Comparison of ENCODE assay signal across 11 cellular contexts in the genomic region with DNA sequence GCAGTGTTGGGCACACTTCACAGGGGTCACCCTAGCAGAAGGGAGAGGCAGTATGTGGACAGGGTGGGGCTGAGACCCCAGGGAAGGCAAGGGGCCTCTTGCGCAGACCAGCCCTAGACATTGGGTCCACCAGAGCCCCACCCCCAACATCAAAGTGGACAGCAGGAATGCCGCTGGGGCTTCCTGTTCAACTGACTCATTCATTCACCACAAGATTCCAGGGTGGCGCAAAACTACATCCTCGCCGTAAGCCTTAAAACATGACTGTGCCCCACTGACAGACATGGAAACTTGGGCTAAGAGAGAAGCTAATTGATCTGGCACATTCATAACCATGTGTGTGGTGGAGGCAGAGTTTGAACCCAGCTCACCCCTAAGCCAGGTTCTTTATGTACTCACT. TPM values are rescaled to one million over a fixed set of nuclear protein-coding genes. Genes with fewer than 3 reads are reported as not detected.
DNase-seq lines count a peak whose midpoint lies in the region; ATAC-seq and FAIRE-seq lines count a peak whose summit lies in the region.
"Had no signal": no experiment of that assay in that cellular context is flagged by ENCODE, and none has a peak within 500 bp of the region (broad histone marks: within the 10 kb centered on the region; RNA-seq: fewer than 3 reads in every experiment).

No MANE protein-coding gene starts in this region.

- H3K9ac ChIP-seq in neuronal stem cell (ENCODE audit: low read depth, low read length, poor library complexity) = no peak overlapping the region

- H3K27me3 ChIP-seq in neuronal stem cell (ENCODE audit: control insufficient read depth in 3 of 3, insufficient read depth in 3 of 3, low read depth in 1 of 3, low read length in 3 of 3) = peaks cover 0 to 22% (median 0%) of the 10 kb centered on the region in 3 experiments
- H3K27me3 ChIP-seq in CD4-positive, alpha-beta memory T cell (ENCODE audit: insufficient read depth, low read length) = no peaks in the 10 kb centered on the region

- no peaks in the 10 kb centered on the region for H3K36me3 Mint-ChIP-seq in activated T-helper 1 cell treated with anti-CD3 and anti-CD28 coated beads, Interleukin-12 subunit alpha, Interleukin-12 subunit beta, Interleukin-2, Interleukin-4 antibody, amounts not matched to agents 30 ng/mL and 10 ng/mL and 1 ng/mL, durations not matched to agents 14 hours and 24 hours and 36 hours (ENCODE audit: low read depth)
- no peaks in the 10 kb centered on the region for H3K36me3 Mint-ChIP-seq in CD4-positive, alpha-beta memory T cell

- no peaks in the 10 kb centered on the region for H3K36me3 ChIP-seq in neuronal stem cell (replicated peaks in 1 of 2; ENCODE audit: control insufficient read depth in 2 of 2, insufficient read depth in 2 of 2, low read length in 2 of 2)
- H3K36me3 ChIP-seq in CD4-positive, alpha-beta memory T cell (ENCODE audit: insufficient read depth, low read length) = no peaks in the 10 kb centered on the region

- WGBS in neuronal stem cell (ENCODE audit: extremely low coverage in 2 of 2, insufficient read length in 2 of 2, insufficient replicate concordance in 1 of 2), 2 donors = no CpG with 5 or more reads among the region's 5 CpGs

- H4K91ac ChIP-seq in neuronal stem cell (ENCODE audit: low read depth, low read length, poor library complexity) = peak overlapping the region; percentile 38

- no peak overlapping the region for H3K4me3 ChIP-seq in neuronal stem cell (ENCODE audit: low read length in 2 of 2)
- H3K4me3 ChIP-seq in CD4-positive, alpha-beta memory T cell (ENCODE audit: low read length in 2 of 2) = no peak overlapping the region
- H3K4me3 ChIP-seq: skin epidermis had no signal

- H3K79me1 ChIP-seq in neuronal stem cell (ENCODE audit: low read depth, low read length) = no peaks in the 10 kb centered on the region

- no peak overlapping the region for H3K27ac ChIP-seq in neuronal stem cell (replicated peaks; ENCODE audit: low read length)
- H3K27ac ChIP-seq in CD4-positive, alpha-beta memory T cell (ENCODE audit: low read depth, low read length) = no peak overlapping the region

- H2BK15ac ChIP-seq in neuronal stem cell (ENCODE audit: low read length) = no peak overlapping the region

- H2BK120ac ChIP-seq in neuronal stem cell (ENCODE audit: low read depth, low read length) = no peak overlapping the region

- intact Hi-C loops in activated T-helper 1 cell treated with anti-CD3 and anti-CD28 coated beads, Interleukin-12 subunit alpha, Interleukin-12 subunit beta, Interleukin-2, Interleukin-4 antibody, amounts not matched to agents 30 ng/mL and 10 ng/mL and 1 ng/mL, durations not matched to agents 14 hours and 24 hours and 36 hours (cut with micrococcal nuclease) = no loop called here
- intact Hi-C loops in CD4-positive, alpha-beta memory T cell (cut with micrococcal nuclease) = no loop called here

- no peak overlapping the region for H2AFZ ChIP-seq in neuronal stem cell (ENCODE audit: low read length)

- H4K8ac ChIP-seq in neuronal stem cell (ENCODE audit: low read depth, low read length) = no peak overlapping the region

- H3K27me3 Mint-ChIP-seq in activated T-helper 1 cell treated with anti-CD3 and anti-CD28 coated beads, Interleukin-12 subunit alpha, Interleukin-12 subunit beta, Interleukin-2, Interleukin-4 antibody, amounts not matched to agents 30 ng/mL and 10 ng/mL and 1 ng/mL, durations not matched to agents 14 hours and 24 hours and 36 hours (ENCODE audit: insufficient read depth) = peaks cover 16% of the 10 kb centered on the region
- peaks cover 10 to 19% of the 10 kb centered on the region in 2 donors for H3K27me3 Mint-ChIP-seq in CD4-positive, alpha-beta memory T cell

- no peak overlapping the region for H3K4me2 ChIP-seq in neuronal stem cell (ENCODE audit: insufficient read depth, low read length, poor library complexity, severe bottlenecking)

- H3K9me3 Mint-ChIP-seq in activated T-helper 1 cell treated with anti-CD3 and anti-CD28 coated beads, Interleukin-12 subunit alpha, Interleukin-12 subunit beta, Interleukin-2, Interleukin-4 antibody, amounts not matched to agents 30 ng/mL and 10 ng/mL and 1 ng/mL, durations not matched to agents 14 hours and 24 hours and 36 hours = no peaks in the 10 kb centered on the region
- no peaks in the 10 kb centered on the region for H3K9me3 Mint-ChIP-seq in CD4-positive, alpha-beta memory T cell
- H3K9me3 Mint-ChIP-seq: activated naive CD4-positive, alpha-beta T cell treated with anti-CD3 and anti-CD28 coated beads for 36 hours; effector memory CD8-positive, alpha-beta T cell had no signal

- no peak overlapping the region for H3K4ac ChIP-seq in neuronal stem cell (ENCODE audit: low read length)

- H3K23ac ChIP-seq in neuronal stem cell (ENCODE audit: low read depth, low read length, poor library complexity) = no peak overlapping the region

- H2AK5ac ChIP-seq in neuronal stem cell (ENCODE audit: low read depth, low read length) = peak overlapping the region; percentile 34

- H3K4me1 Mint-ChIP-seq in activated T-helper 1 cell treated with anti-CD3 and anti-CD28 coated beads, Interleukin-12 subunit alpha, Interleukin-12 subunit beta, Interleukin-2, Interleukin-4 antibody, amounts not matched to agents 30 ng/mL and 10 ng/mL and 1 ng/mL, durations not matched to agents 14 hours and 24 hours and 36 hours (ENCODE audit: low read depth) = no peaks in the 10 kb centered on the region
- no peaks in the 10 kb centered on the region for H3K4me1 Mint-ChIP-seq in CD4-positive, alpha-beta memory T cell

- ATAC-seq in GM19023 (IDR thresholded peaks at IDR 0.05; ENCODE audit: unreplicated experiment) = no peak
- ATAC-seq: effector memory CD8-positive, alpha-beta T cell had no signal

- H3K14ac ChIP-seq in neuronal stem cell (ENCODE audit: low read length) = no peak overlapping the region

- H3K9me3 ChIP-seq in neuronal stem cell (replicated peaks in 1 of 2; ENCODE audit: control insufficient read depth in 2 of 2, insufficient read depth in 1 of 2, low read depth in 1 of 2, low read length in 2 of 2) = no peaks in the 10 kb centered on the region
- H3K9me3 ChIP-seq in CD4-positive, alpha-beta memory T cell (ENCODE audit: control insufficient read depth in 1 of 2, low read length in 2 of 2) = no peaks in the 10 kb centered on the region

- no peak overlapping the region for H3K27ac Mint-ChIP-seq in activated T-helper 1 cell treated with anti-CD3 and anti-CD28 coated beads, Interleukin-12 subunit alpha, Interleukin-12 subunit beta, Interleukin-2, Interleukin-4 antibody, amounts not matched to agents 30 ng/mL and 10 ng/mL and 1 ng/mL, durations not matched to agents 14 hours and 24 hours and 36 hours
- no peak overlapping the region for H3K27ac Mint-ChIP-seq in CD4-positive, alpha-beta memory T cell
- H3K27ac Mint-ChIP-seq: activated naive CD4-positive, alpha-beta T cell treated with anti-CD3 and anti-CD28 coated beads for 36 hours; effector memory CD8-positive, alpha-beta T cell had no signal

- H2BK12ac ChIP-seq in neuronal stem cell (ENCODE audit: low read length) = peak overlapping the region; percentile 51

- no peak overlapping the region for H3K4me3 Mint-ChIP-seq in activated T-helper 1 cell treated with anti-CD3 and anti-CD28 coated beads, Interleukin-12 subunit alpha, Interleukin-12 subunit beta, Interleukin-2, Interleukin-4 antibody, amounts not matched to agents 30 ng/mL and 10 ng/mL and 1 ng/mL, durations not matched to agents 14 hours and 24 hours and 36 hours
- no peak overlapping the region for H3K4me3 Mint-ChIP-seq in CD4-positive, alpha-beta memory T cell
- H3K4me3 Mint-ChIP-seq: activated naive CD4-positive, alpha-beta T cell treated with anti-CD3 and anti-CD28 coated beads for 36 hours; effector memory CD8-positive, alpha-beta T cell had no signal

- H3K18ac ChIP-seq in neuronal stem cell (ENCODE audit: low read length) = peak overlapping the region; percentile 76

- peak; percentile 90 for FAIRE-seq in RCC 7860 (lab: Jason Lieb, UNC)

- peak; percentile 98 for DNase-seq in EH (ENCODE audit: low read depth)
- DNase-seq in RCC 7860 (ENCODE audit: low spot score) = peak; percentile 91
- DNase-seq in epidermal melanocyte (ENCODE audit: insufficient read length, low spot score) = peak; percentile 60
- DNase-seq in neuronal stem cell (ENCODE audit: low spot score) = no peak
- no peak for DNase-seq in C1 segment of cervical spinal cord (lab: John Stamatoyannopoulos, UW)
- no peak for DNase-seq in activated T-helper 1 cell treated with anti-CD3 and anti-CD28 coated beads, Interleukin-12 subunit alpha, Interleukin-12 subunit beta, Interleukin-2, Interleukin-4 antibody, amounts not matched to agents 30 ng/mL and 10 ng/mL and 1 ng/mL, durations not matched to agents 14 hours and 24 hours and 36 hours (ENCODE audit: low spot score)
- DNase-seq in CD4-positive, alpha-beta memory T cell = no peak
- DNase-seq: activated naive CD4-positive, alpha-beta T cell treated with anti-CD3 and anti-CD28 coated beads for 36 hours; effector memory CD8-positive, alpha-beta T cell had no signal

- POLR2A ChIA-PET in CD4-positive, alpha-beta memory T cell (lab: Charles Lee; ENCODE audit: partially characterized antibody) = no interaction called here

- CTCF ChIA-PET in CD4-positive, alpha-beta memory T cell (lab: Charles Lee; ENCODE audit: partially characterized antibody) = no interaction called here

- peaks cover 4 to 9% of the 10 kb centered on the region in 2 donors for H3K4me1 ChIP-seq in neuronal stem cell (ENCODE audit: control insufficient read depth in 2 of 2, insufficient read depth in 1 of 2, low read depth in 1 of 2, low read length in 2 of 2)
- H3K4me1 ChIP-seq in CD4-positive, alpha-beta memory T cell (ENCODE audit: insufficient read depth, low read length) = no peaks in the 10 kb centered on the region

- H2BK5ac ChIP-seq in neuronal stem cell (ENCODE audit: low read length) = peak overlapping the region; percentile 26

RNA-seq across cellular contexts. Expression of a gene that starts 14.0 kb away (rescaled TPM):
- 1.2 TPM for polyA plus RNA-seq in neuronal stem cell (2013, experiment 1 of 2)
- 1.3 TPM for polyA plus RNA-seq in neuronal stem cell (2013, experiment 2 of 2)
- total RNA-seq in activated T-helper 1 cell treated with anti-CD3 and anti-CD28 coated beads, Interleukin-12 subunit alpha, Interleukin-12 subunit beta, Interleukin-2, Interleukin-4 antibody, amounts not matched to agents 30 ng/mL and 10 ng/mL and 1 ng/mL, durations not matched to agents 14 hours and 24 hours and 36 hours = not detected in 2 replicates
- not detected for total RNA-seq in CD4-positive, alpha-beta memory T cell
- polyA plus RNA-seq in CD4-positive, alpha-beta memory T cell = not detected

RNA-seq across cellular contexts. Expression of a gene that starts 45.1 kb away (rescaled TPM):
- polyA plus RNA-seq in neuronal stem cell (2013, experiment 1 of 2) = 43.1 TPM
- polyA plus RNA-seq in neuronal stem cell (2013, experiment 2 of 2) = 43.8 TPM
- 57.6 and 66.1 TPM in 2 replicates for total RNA-seq in activated T-helper 1 cell treated with anti-CD3 and anti-CD28 coated beads, Interleukin-12 subunit alpha, Interleukin-12 subunit beta, Interleukin-2, Interleukin-4 antibody, amounts not matched to agents 30 ng/mL and 10 ng/mL and 1 ng/mL, durations not matched to agents 14 hours and 24 hours and 36 hours
- total RNA-seq in CD4-positive, alpha-beta memory T cell = 10 to 100 TPM; 39.1 to 41.7 TPM
- 100 to 1,000 TPM in 1 of 2 donors, 10 to 100 TPM in 1; 84.7 to 124 TPM for polyA plus RNA-seq in CD4-positive, alpha-beta memory T cell

Comparison
In these comparisons a context has a peak if more than half of its experiments do, and no peak if none do; other contexts are left out.
1. DNase-seq: peak in EH (single experiment), RCC 7860 (single experiment) and epidermal melanocyte (single experiment); none in neuronal stem cell (single experiment), C1 segment of cervical spinal cord (0 of 14), activated T-helper 1 cell treated with anti-CD3 and anti-CD28 coated beads, Interleukin-12 subunit alpha, Interleukin-12 subunit beta, Interleukin-2, Interleukin-4 antibody, amounts not matched to agents 30 ng/mL and 10 ng/mL and 1 ng/mL, durations not matched to agents 14 hours and 24 hours and 36 hours (single experiment) and CD4-positive, alpha-beta memory T cell (0 of 5).